21 cellular contexts compared by ENCODE assay signal in genomic region chr11:75549370-75549958, GRCh38.
"Had no signal": no experiment of that assay in that cellular context is flagged by ENCODE, and none has a peak within 500 bp of the region (broad histone marks: within the 10 kb centered on the region; RNA-seq: fewer than 3 reads in every experiment).

No MANE protein-coding gene starts in this region.

- H3K36me3 ChIP-seq: heart left ventricle, ovary, right atrium auricular region, uterus had no signal

- H3K27ac ChIP-seq: heart left ventricle, ovary, psoas muscle, right atrium auricular region, testis, uterus had no signal

- H3K27ac Mint-ChIP-seq: activated T-helper 1 cell treated with anti-CD3 and anti-CD28 coated beads, Interleukin-12 subunit alpha, Interleukin-12 subunit beta, Interleukin-2, Interleukin-4 antibody, amounts not matched to agents 30 ng/mL and 10 ng/mL and 1 ng/mL, durations not matched to agents 14 hours and 24 hours and 36 hours; natural killer cell; stimulated activated memory B cell treated with anti-CD40 and anti-IgM and Interleukin-4, amounts not matched to agents 10 μg/mL and 1 μg/mL and 100 μg/mL, for 72 hours; T-helper 17 cell had no signal

- H3K27me3 ChIP-seq: heart left ventricle, ovary, right atrium auricular region, testis, uterus had no signal

- DNase-seq: activated CD8-positive, alpha-beta memory T cell treated with anti-CD3 and anti-CD28 coated beads, Interleukin-2, amount 50 U/mL, for 48 hours; activated gamma-delta T cell treated with Interleukin-2 at 50 U/mL for 16 hours; anterior cingulate cortex; left ventricle myocardium superior; mammary epithelial cell; midbrain; natural killer cell; ovary; psoas muscle; small intestine; stimulated activated CD4-positive, alpha-beta T cell treated with anti-CD3 and anti-CD28 coated beads, Interleukin-2, amount 100 ng/mL, for 24 hours; SW 1271; T-helper 17 cell; testis; trophoblast cell; uterus had no signal

- ATAC-seq: heart left ventricle; left ventricle myocardium superior; natural killer cell; psoas muscle; stimulated activated memory B cell treated with anti-CD40 and anti-IgM and Interleukin-4, amounts not matched to agents 10 μg/mL and 1 μg/mL and 100 μg/mL, for 72 hours; T-helper 17 cell had no signal

- H3K9me3 ChIP-seq: heart left ventricle, ovary, psoas muscle, right atrium auricular region, testis, uterus had no signal

- H3K4me3 Mint-ChIP-seq: activated T-helper 1 cell treated with anti-CD3 and anti-CD28 coated beads, Interleukin-12 subunit alpha, Interleukin-12 subunit beta, Interleukin-2, Interleukin-4 antibody, amounts not matched to agents 30 ng/mL and 10 ng/mL and 1 ng/mL, durations not matched to agents 14 hours and 24 hours and 36 hours; brain; natural killer cell; stimulated activated memory B cell treated with anti-CD40 and anti-IgM and Interleukin-4, amounts not matched to agents 10 μg/mL and 1 μg/mL and 100 μg/mL, for 72 hours; T-helper 17 cell had no signal

- H3K36me3 Mint-ChIP-seq: brain; natural killer cell; stimulated activated memory B cell treated with anti-CD40 and anti-IgM and Interleukin-4, amounts not matched to agents 10 μg/mL and 1 μg/mL and 100 μg/mL, for 72 hours had no signal

- H3K4me3 ChIP-seq: heart left ventricle, ovary, psoas muscle, right atrium auricular region, testis, uterus had no signal

- H3K9me3 Mint-ChIP-seq: activated T-helper 1 cell treated with anti-CD3 and anti-CD28 coated beads, Interleukin-12 subunit alpha, Interleukin-12 subunit beta, Interleukin-2, Interleukin-4 antibody, amounts not matched to agents 30 ng/mL and 10 ng/mL and 1 ng/mL, durations not matched to agents 14 hours and 24 hours and 36 hours; natural killer cell; stimulated activated memory B cell treated with anti-CD40 and anti-IgM and Interleukin-4, amounts not matched to agents 10 μg/mL and 1 μg/mL and 100 μg/mL, for 72 hours had no signal
